9 cellular contexts compared by ENCODE assay signal in the genomic region with DNA sequence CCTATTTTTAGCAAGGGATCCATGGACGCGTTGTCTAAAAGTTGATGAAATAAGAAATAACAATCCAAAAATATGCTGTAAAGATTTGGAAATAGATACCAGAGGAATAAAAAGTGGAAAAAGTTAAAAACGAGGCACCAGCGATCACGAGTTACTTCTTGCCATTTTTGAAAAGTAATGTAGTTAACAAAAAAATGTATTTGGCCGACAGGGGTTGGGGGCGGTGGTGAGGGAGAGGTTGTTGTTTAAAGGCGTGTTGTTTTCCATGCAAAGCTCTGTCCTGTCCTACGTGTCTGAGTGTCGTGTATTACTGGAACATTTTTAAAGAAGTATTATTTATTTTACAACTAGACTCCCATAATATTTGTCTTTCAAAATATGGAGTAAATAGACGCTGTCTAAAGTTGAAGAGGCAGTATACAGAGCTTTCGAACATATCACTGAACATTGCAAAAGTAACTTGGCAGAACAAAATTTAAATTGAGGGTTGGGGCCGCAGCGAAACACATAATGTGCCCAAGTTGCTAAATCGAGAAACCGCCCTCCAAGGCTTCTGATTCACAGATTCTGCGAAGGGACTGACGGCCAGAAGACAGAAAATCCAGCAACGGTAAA. TPM values are rescaled to one million over a fixed set of nuclear protein-coding genes. Genes with fewer than 3 reads are reported as not detected.
DNase-seq lines count a peak whose midpoint lies in the region; ATAC-seq, FAIRE-seq and TF ChIP-seq lines count a peak whose summit lies in the region.
"Had no signal": no experiment of that assay in that cellular context is flagged by ENCODE, and none has a peak within 500 bp of the region (broad histone marks: within the 10 kb centered on the region; RNA-seq: fewer than 3 reads in every experiment).

No MANE protein-coding gene starts in this region.

- H3K27me3 Mint-ChIP-seq in CD14-positive monocyte (ENCODE audit: low read depth in 3 of 3), result peaks cover 29 to 45% (median 42%) of the 10 kb centered on the region in 3 donors

- no peak for FAIRE-seq in keratinocyte (lab: Jason Lieb, UNC)

- H3K27me3 ChIP-seq in keratinocyte (ENCODE audit: control insufficient read depth, extremely low read depth, insufficient read depth, low read length) (no peaks in the 10 kb centered on the region), spleen (replicated peaks in 1 of 7) (peaks cover 0 to 56% (median 18%) of the 10 kb centered on the region in 7 donors)

- intact Hi-C loops in spleen (cut with DNase I; ENCODE audit: low total_unique reads), result no loop called here
- intact Hi-C loops in CD14-positive monocyte (cut with micrococcal nuclease), result no loop called here

- H2AFZ ChIP-seq in keratinocyte (ENCODE audit: control insufficient read depth, low read length), result peak overlapping the region; percentile 87

- no peaks in the 10 kb centered on the region for H3K79me2 ChIP-seq in keratinocyte (ENCODE audit: control insufficient read depth, insufficient read depth, low read length)

- peaks cover 0 to 11% (median 8%) of the 10 kb centered on the region in 7 donors for H3K9me3 Mint-ChIP-seq in CD14-positive monocyte

- dilution Hi-C loops in keratinocyte (cut with MboI; ENCODE audit: extremely low pct_ligation_motif_present, low sequenced_read_pairs), result no loop called here

- H3K27ac ChIP-seq in HEK293 (ENCODE audit: extremely low read depth, low read depth, low read length), result peak overlapping the region; percentile 96
- H3K27ac ChIP-seq in keratinocyte (ENCODE audit: control insufficient read depth, insufficient read depth, low read length), result peak overlapping the region; percentile 75
- H3K27ac ChIP-seq in spleen, result peak overlapping the region in 6 of 8 donors; percentile 24 to 74 (median 69)

- peak overlapping the region; percentile 78 for H3K9ac ChIP-seq in keratinocyte (ENCODE audit: control insufficient read depth, extremely low read depth, insufficient read depth, low read length)

- CTCF ChIA-PET in HEK293 (lab: Yijun Ruan, JAX), result interaction anchor here (0.7 to 5.9 kb wide), 14 partner anchors 9 to 572 kb away, joined by 3 to 62 read pairs (median 4); a partner anchor contains a TSS

- H3K4me1 Mint-ChIP-seq in CD14-positive monocyte, result peaks cover 4% of the 10 kb centered on the region

- DNase-seq in astrocyte of the spinal cord (ENCODE audit: low read depth, low spot score) (no peak), keratinocyte (ENCODE audit: low read depth, low spot score) (no peak), spleen (no peak), CD14-positive monocyte (ENCODE audit: low spot score) (no peak), NCI-H345 (lab: John Stamatoyannopoulos, UW) (no peak), AG08395 (ENCODE audit: low spot score) (no peak)
- DNase-seq: SHP77 had no signal

- H3K36me3 ChIP-seq in HEK293 (ENCODE audit: control insufficient read depth in 2 of 2, insufficient read depth in 1 of 2, low read length in 2 of 2), result peaks cover 12 to 34% of the 10 kb centered on the region in 2 experiments
- H3K36me3 ChIP-seq in keratinocyte (ENCODE audit: control insufficient read depth in 2 of 2, extremely low read depth in 1 of 2, insufficient read depth in 2 of 2, low read length in 2 of 2), result no peaks in the 10 kb centered on the region
- no peaks in the 10 kb centered on the region for H3K36me3 ChIP-seq in spleen

- WGBS in spleen, 5 donors, result 67 to 78% (median 76%) methylated on average over 19 of the region's 19 CpGs

- no peaks in the 10 kb centered on the region for H4K20me1 ChIP-seq in keratinocyte (ENCODE audit: control insufficient read depth, extremely low read depth, insufficient read depth, low read length)

- POLR2A ChIA-PET in HEK293 (lab: Yijun Ruan, JAX), result interaction anchor here (0.6 to 2.6 kb wide), 13 partner anchors 8 to 737 kb away, joined by 3 to 24 read pairs (median 5); a partner anchor contains a TSS

- no peak for ATAC-seq in GM18502 (IDR thresholded peaks at IDR 0.05; ENCODE audit: poor library complexity, unreplicated experiment)

- peak overlapping the region in 1 of 2 donors; percentile 61 for H3K4me3 Mint-ChIP-seq in CD14-positive monocyte

- H3K4me3 ChIP-seq in HEK293 (ENCODE audit: low read depth, low read length) (peak overlapping the region; percentile 65), astrocyte of the spinal cord (ENCODE audit: low read depth, low read length) (peak overlapping the region; percentile 61), keratinocyte (ENCODE audit: control insufficient read depth in 2 of 3, extremely low read depth in 1 of 3, insufficient read depth in 2 of 3, low read depth in 1 of 3, low read length in 3 of 3) (peak overlapping the region; percentile 56 to 73 (median 63)), spleen (peak overlapping the region in 7 of 8 donors; percentile 15 to 64 (median 36))

- TF ChIP-seq CTCF in HEK293 (tag by site-specific recombination; IDR thresholded peaks at IDR 0.05), result peak; percentile 68
- TF ChIP-seq CTCF in astrocyte of the spinal cord (IDR thresholded peaks at IDR 0.05; ENCODE audit: low read depth, low read length), result no peak
- no peak for TF ChIP-seq CTCF in keratinocyte (optimal IDR thresholded peaks at IDR 0.05 in 1 of 3, IDR thresholded peaks at IDR 0.05 in 1 of 3, conservative IDR thresholded peaks at IDR 0.05 in 1 of 3; ENCODE audit: extremely low read depth in 1 of 3, insufficient read depth in 2 of 3, low read length in 3 of 3)
- no peak for TF ChIP-seq CTCF in spleen (IDR thresholded peaks at IDR 0.05 in 8 of 11, conservative IDR thresholded peaks at IDR 0.05 in 3 of 11)
- TF ChIP-seq CTCF in CD14-positive monocyte (IDR thresholded peaks at IDR 0.05), result no peak

- TF ChIP-seq POLR2A in spleen (IDR thresholded peaks at IDR 0.05), result no peak

- H3K27ac Mint-ChIP-seq in CD14-positive monocyte, result no peak overlapping the region

- peaks cover 32% of the 10 kb centered on the region for H3K4me1 ChIP-seq in HEK293 (ENCODE audit: control insufficient read depth, insufficient read depth, low read length)
- peaks cover 7% of the 10 kb centered on the region for H3K4me1 ChIP-seq in keratinocyte (ENCODE audit: control insufficient read depth, extremely low read depth, insufficient read depth, low read length)
- H3K4me1 ChIP-seq in spleen, result peaks cover 0 to 17% (median 8%) of the 10 kb centered on the region in 6 donors

- no peaks in the 10 kb centered on the region for H3K9me3 ChIP-seq in HEK293 (ENCODE audit: control insufficient read depth, insufficient read depth, low read depth, low read length)
- H3K9me3 ChIP-seq in keratinocyte (ENCODE audit: control insufficient read depth, low read depth, low read length), result no peaks in the 10 kb centered on the region
- H3K9me3 ChIP-seq in spleen, result peaks cover 0 to 3% (median under 1%) of the 10 kb centered on the region in 8 donors

- in situ Hi-C loops in astrocyte of the spinal cord (cut with HindIII; ENCODE audit: low sequenced_read_pairs), result no loop called here

- peak overlapping the region; percentile 83 for H3K4me2 ChIP-seq in keratinocyte (ENCODE audit: control insufficient read depth, extremely low read depth, insufficient read depth, low read depth, low read length)

- H3K36me3 Mint-ChIP-seq in CD14-positive monocyte, result peaks cover 0 to 1% of the 10 kb centered on the region in 2 donors

- no peaks in the 10 kb centered on the region for H3K9me1 ChIP-seq in keratinocyte (ENCODE audit: control insufficient read depth, extremely low read depth, insufficient read depth, low read length)

RNA-seq across cellular contexts. Expression of a gene that starts 0.8 kb away (rescaled TPM):
- polyA plus RNA-seq in keratinocyte (5.4 to 7.7 TPM (median 6.5 TPM) in 3 replicates), spleen (1 to 10 TPM in 2 of 3 donors, under 1 TPM in 1; 0.91 to 2.6 (median 2.2) TPM), CD14-positive monocyte (not detected)
- polyA plus RNA-seq in keratinocyte (2011; ENCODE audit: low read depth), result 1.5 TPM
- 2.8 and 5.6 TPM in 2 replicates for polyA plus RNA-seq in keratinocyte (2011; cell fraction: cytosol; rRNA removed)
- polyA plus RNA-seq in keratinocyte (2011; cell fraction: nucleus; rRNA removed), result 12.9 and 16.2 TPM in 2 replicates
- 6.1 and 10.3 TPM in 2 replicates for polyA plus RNA-seq in keratinocyte (2012; ENCODE audit: low replicate concordance)
- polyA minus RNA-seq in keratinocyte, result 3.2 to 6.6 TPM (median 5.0 TPM) in 3 replicates
- 3.8 TPM for polyA minus RNA-seq in keratinocyte (2011; cell fraction: cytosol; rRNA and poly(A)+ RNA removed)
- 4.0 and 4.1 TPM in 2 replicates for polyA minus RNA-seq in keratinocyte (2011; cell fraction: nucleus; rRNA and poly(A)+ RNA removed)
- total RNA-seq in spleen, result 1 to 10 TPM; 3.6 to 7.7 (median 5.0) TPM

RNA-seq across cellular contexts. Expression of a gene that starts 44.0 kb away (rescaled TPM):
- 37.7 to 65.9 TPM (median 43.4 TPM) in 3 replicates for polyA plus RNA-seq in keratinocyte
- 19.9 TPM for polyA plus RNA-seq in keratinocyte (2011; ENCODE audit: low read depth)
- 42.8 and 105 TPM in 2 replicates for polyA plus RNA-seq in keratinocyte (2011; cell fraction: cytosol; rRNA removed)
- 23.3 and 34.0 TPM in 2 replicates for polyA plus RNA-seq in keratinocyte (2011; cell fraction: nucleus; rRNA removed)
- 42.2 and 69.8 TPM in 2 replicates for polyA plus RNA-seq in keratinocyte (2012; ENCODE audit: low replicate concordance)
- 19.8 to 32.9 TPM (median 26.4 TPM) in 3 replicates for polyA minus RNA-seq in keratinocyte
- 65.6 TPM for polyA minus RNA-seq in keratinocyte (2011; cell fraction: cytosol; rRNA and poly(A)+ RNA removed)
- 13.0 TPM in 2 replicates for polyA minus RNA-seq in keratinocyte (2011; cell fraction: nucleus; rRNA and poly(A)+ RNA removed)
- 10 to 100 TPM; 23.2 to 32.6 (median 26.0) TPM for total RNA-seq in spleen
- polyA plus RNA-seq in spleen, result 10 to 100 TPM; 25.5 to 47.8 (median 47.1) TPM
- polyA plus RNA-seq in CD14-positive monocyte, result 10 to 100 TPM; 73.0 to 81.5 TPM

RNA-seq across cellular contexts. Expression of a gene that starts 44.1 kb away (rescaled TPM):
- 13.9 to 19.2 TPM (median 16.4 TPM) in 3 replicates for polyA plus RNA-seq in keratinocyte
- polyA plus RNA-seq in keratinocyte (2011; ENCODE audit: low read depth), result 3.2 TPM
- 6.1 and 15.1 TPM in 2 replicates for polyA plus RNA-seq in keratinocyte (2011; cell fraction: cytosol; rRNA removed)
- 42.1 and 62.1 TPM in 2 replicates for polyA plus RNA-seq in keratinocyte (2011; cell fraction: nucleus; rRNA removed)
- 9.4 and 23.8 TPM in 2 replicates for polyA plus RNA-seq in keratinocyte (2012; ENCODE audit: low replicate concordance)
- polyA minus RNA-seq in keratinocyte, result 16.0 to 37.3 TPM (median 16.6 TPM) in 3 replicates
- 17.3 TPM for polyA minus RNA-seq in keratinocyte (2011; cell fraction: cytosol; rRNA and poly(A)+ RNA removed)
- 16.4 and 19.8 TPM in 2 replicates for polyA minus RNA-seq in keratinocyte (2011; cell fraction: nucleus; rRNA and poly(A)+ RNA removed)
- total RNA-seq in spleen, result 10 to 100 TPM; 12.5 to 37.4 (median 24.6) TPM
- polyA plus RNA-seq in spleen, result 10 to 100 TPM; 25.6 to 70.3 (median 50.7) TPM
- polyA plus RNA-seq in CD14-positive monocyte, result 1 to 10 TPM; 8.1 to 8.3 TPM

RNA-seq across cellular contexts. Expression of a gene that starts 57.6 kb away (rescaled TPM):
- polyA plus RNA-seq in keratinocyte (4.4 to 6.9 TPM (median 4.4 TPM) in 3 replicates), spleen (under 1 TPM; 0.10 to 0.99 (median 0.61) TPM), CD14-positive monocyte (not detected)
- polyA plus RNA-seq in keratinocyte (2011; ENCODE audit: low read depth), result 1.9 TPM
- polyA plus RNA-seq in keratinocyte (2011; cell fraction: cytosol; rRNA removed), result 4.0 and 4.3 TPM in 2 replicates
- polyA plus RNA-seq in keratinocyte (2011; cell fraction: nucleus; rRNA removed), result 3.3 and 4.1 TPM in 2 replicates
- 3.9 and 7.4 TPM in 2 replicates for polyA plus RNA-seq in keratinocyte (2012; ENCODE audit: low replicate concordance)
- 5.9 to 27.1 TPM (median 9.8 TPM) in 3 replicates for polyA minus RNA-seq in keratinocyte
- polyA minus RNA-seq in keratinocyte (2011; cell fraction: cytosol; rRNA and poly(A)+ RNA removed), result 5.0 TPM
- polyA minus RNA-seq in keratinocyte (2011; cell fraction: nucleus; rRNA and poly(A)+ RNA removed), result 1.2 and 1.3 TPM in 2 replicates
- total RNA-seq in spleen, result 1 to 10 TPM in 5 of 7 donors, under 1 TPM in 2; 0.26 to 4.2 (median 1.9) TPM
